Comparison of ENCODE assay signal across 16 cellular contexts in genomic region chr2:25964891-25965290, GRCh38. TPM values are rescaled to one million over a fixed set of nuclear protein-coding genes. Genes with fewer than 3 reads are reported as not detected.
DNase-seq lines count a peak whose midpoint lies in the region; ATAC-seq and TF ChIP-seq lines count a peak whose summit lies in the region.
"Had no signal": no experiment of that assay in that cellular context is flagged by ENCODE, and none has a peak within 500 bp of the region (broad histone marks: within the 10 kb centered on the region; RNA-seq: fewer than 3 reads in every experiment).

No MANE protein-coding gene starts in this region.

- no peaks in the 10 kb centered on the region for H3K9me3 Mint-ChIP-seq in osteocyte (ENCODE audit: unreplicated experiment)

- H3K36me3 ChIP-seq in GM23248 (ENCODE audit: low read depth), result no peaks in the 10 kb centered on the region
- H3K36me3 ChIP-seq: HAP-1, right lobe of liver had no signal

- 0 out of 2 replicates have a peak, but pooled peaks cover 12% of the 10 kb centered on the region for H3F3A ChIP-seq in GM23248 (ENCODE audit: insufficient read depth)

- H3K36me3 Mint-ChIP-seq in osteocyte (ENCODE audit: unreplicated experiment), result peaks cover 9% of the 10 kb centered on the region

- peaks cover 6% of the 10 kb centered on the region for H3K4me1 Mint-ChIP-seq in osteocyte (ENCODE audit: unreplicated experiment)

- WGBS in GM23248 (ENCODE audit: low coverage in 1 of 2, low lambda C conversion rate in 2 of 2, missing lambda C conversion rate in 2 of 2), 2 experiments, result 77 to 84% methylated on average over 7 of the region's 7 CpGs

- no peak overlapping the region for H3K27ac ChIP-seq in GM23248
- peak overlapping the region; percentile 93 for H3K27ac ChIP-seq in VCaP
- H3K27ac ChIP-seq: right lobe of liver had no signal

- peaks cover 12% of the 10 kb centered on the region for H3K4me1 ChIP-seq in GM23248 (ENCODE audit: insufficient read depth)
- H3K4me1 ChIP-seq: HAP-1, right lobe of liver had no signal

- peaks cover 9% of the 10 kb centered on the region; the same call in 1 of the 2 replicates for H3K79me2 ChIP-seq in GM23248 (ENCODE audit: insufficient read depth)

- in situ Hi-C loops in GM23248 (cut with MboI), result no loop called here

- no peaks in the 10 kb centered on the region for H3K27me3 ChIP-seq in GM23248 (replicated peaks; ENCODE audit: insufficient read depth)
- H3K27me3 ChIP-seq: right lobe of liver had no signal

- H3K9me3 ChIP-seq in GM23248 (ENCODE audit: low read depth), result no peaks in the 10 kb centered on the region
- H3K9me3 ChIP-seq: HAP-1, right lobe of liver had no signal

- no peaks in the 10 kb centered on the region for H4K20me1 ChIP-seq in GM23248 (ENCODE audit: insufficient read depth)

- H3K4me3 ChIP-seq in GM23248, result no peak overlapping the region
- H3K4me3 ChIP-seq: GM12878, HAP-1, right lobe of liver had no signal

- no peak overlapping the region for H3K4me2 ChIP-seq in GM23248 (ENCODE audit: unreplicated experiment)

- H3K9me2 ChIP-seq in GM23248 (ENCODE audit: insufficient read depth), result no peaks in the 10 kb centered on the region

- H3K9ac ChIP-seq in GM23248, result no peak overlapping the region

- intact Hi-C loops in posterior cingulate gyrus (cut with DNase I), result no loop called here

- ATAC-seq in GM21528 (IDR thresholded peaks at IDR 0.05; ENCODE audit: low FRiP score, unreplicated experiment) (no peak), GM21737 (IDR thresholded peaks at IDR 0.05; ENCODE audit: unreplicated experiment) (no peak)
- ATAC-seq: activated CD8-positive, alpha-beta T cell treated with anti-CD3 and anti-CD28 coated beads, Interleukin-2, amount 10 ng/mL, durations not matched to agents 7 days and 5 days; GM12878; right lobe of liver had no signal

- H2AFZ ChIP-seq in GM23248, result no peak overlapping the region

- no peak overlapping the region for H3K4me3 Mint-ChIP-seq in osteocyte (ENCODE audit: unreplicated experiment)
- H3K4me3 Mint-ChIP-seq: activated CD8-positive, alpha-beta T cell treated with anti-CD3 and anti-CD28 coated beads, Interleukin-2, amount 10 ng/mL, durations not matched to agents 7 days and 5 days had no signal

- TF ChIP-seq CTCF in VCaP (conservative IDR thresholded peaks at IDR 0.05) (no peak), osteocyte (IDR thresholded peaks at IDR 0.05) (no peak)

- DNase-seq in GM23248 (peak; percentile 21), islet precursor cell (peak; percentile 80), posterior cingulate gyrus (peak in 9 of 10 donors; percentile 33 to 90 (median 45)), T-helper 9 cell (no peak), osteocyte (ENCODE audit: extremely low spot score, unreplicated experiment) (no peak)
- DNase-seq: activated CD8-positive, alpha-beta T cell treated with anti-CD3 and anti-CD28 coated beads, Interleukin-2, amount 10 ng/mL, durations not matched to agents 7 days and 5 days; NCI-H1694; NCI-H510A; OCI-M1; right lobe of liver; stimulated activated CD4-positive, alpha-beta T cell treated with anti-CD3 and anti-CD28 coated beads, Interleukin-4, amount 100 ng/mL, for 1 hour had no signal

- H3K27ac Mint-ChIP-seq in osteocyte (ENCODE audit: unreplicated experiment), result no peak overlapping the region
- H3K27ac Mint-ChIP-seq: activated CD8-positive, alpha-beta T cell treated with anti-CD3 and anti-CD28 coated beads, Interleukin-2, amount 10 ng/mL, durations not matched to agents 7 days and 5 days had no signal

- no peaks in the 10 kb centered on the region for H3K27me3 Mint-ChIP-seq in osteocyte (ENCODE audit: unreplicated experiment)

RNA-seq across cellular contexts. Expression of gene KIF3C, which starts 17.4 kb away (rescaled TPM):
- 7.2 and 18.2 TPM in 2 replicates for total RNA-seq in GM23248 (2014; rRNA removed; shearing (Covaris generic))
- polyA plus RNA-seq in GM23248 (2016; fragmentation: Nextera tagmentation; extraction: Ambion mirVana), result 7.0 and 7.5 TPM in 2 replicates
- 29.7 TPM in 2 replicates for total RNA-seq in osteocyte

Comparison
In these comparisons a context has a peak if more than half of its experiments do, and no peak if none do; other contexts are left out.
1. DNase-seq: peak in GM23248 (single experiment), islet precursor cell (single experiment) and posterior cingulate gyrus (9 of 10); none in T-helper 9 cell (single experiment) and osteocyte (single experiment).